ENCODE assay signal across 21 cellular contexts in genomic region chr14:87868920-87869319, GRCh38.
DNase-seq lines count a peak whose midpoint lies in the region; FAIRE-seq and TF ChIP-seq lines count a peak whose summit lies in the region.
"Had no signal": no experiment of that assay in that cellular context is flagged by ENCODE, and none has a peak within 500 bp of the region (broad histone marks: within the 10 kb centered on the region; RNA-seq: fewer than 3 reads in every experiment).

No MANE protein-coding gene starts in this region.

- H3K4me1 ChIP-seq in GM23248 (ENCODE audit: insufficient read depth) = peaks cover 27% of the 10 kb centered on the region
- peaks cover 15% of the 10 kb centered on the region for H3K4me1 ChIP-seq in astrocyte (ENCODE audit: insufficient read depth, low read length)
- no peaks in the 10 kb centered on the region for H3K4me1 ChIP-seq in testis
- H3K4me1 ChIP-seq in SK-N-SH (ENCODE audit: control insufficient read depth in 1 of 2, insufficient read depth in 2 of 2, low read depth in 1 of 2, low read length in 1 of 2) = no peaks in the 10 kb centered on the region
- H3K4me1 ChIP-seq: Peyer's patch, SJSA1 had no signal

- H3K9me2 ChIP-seq in GM23248 (ENCODE audit: insufficient read depth) (no peaks in the 10 kb centered on the region), SK-N-SH (no peaks in the 10 kb centered on the region)

- H3K36me3 ChIP-seq in GM23248 (ENCODE audit: low read depth) (no peaks in the 10 kb centered on the region), astrocyte (ENCODE audit: insufficient read depth, low read length) (no peaks in the 10 kb centered on the region), testis (ENCODE audit: low read depth, missing control alignments) (no peaks in the 10 kb centered on the region), SK-N-SH (replicated peaks in 1 of 2; ENCODE audit: control insufficient read depth in 1 of 2, insufficient read depth in 2 of 2, low read length in 1 of 2) (no peaks in the 10 kb centered on the region)
- H3K36me3 ChIP-seq: Peyer's patch, SJSA1 had no signal

- H3K9ac ChIP-seq in GM23248 (peak overlapping the region; percentile 29), astrocyte (ENCODE audit: low read length) (peak overlapping the region; percentile 25), SK-N-SH (no peak overlapping the region)

- intact Hi-C loops in testis (cut with DNase I; ENCODE audit: low total_unique reads) = no loop called here
- intact Hi-C loops in activated CD4-positive, alpha-beta memory T cell treated with anti-CD3 and anti-CD28 coated beads for 36 hours (cut with micrococcal nuclease) = no loop called here

- no peak for FAIRE-seq in astrocyte (lab: Jason Lieb, UNC)
- FAIRE-seq: A204.1, GM12878 had no signal

- no peaks in the 10 kb centered on the region for H3K9me3 Mint-ChIP-seq in astrocyte (ENCODE audit: unreplicated experiment)
- no peaks in the 10 kb centered on the region for H3K9me3 Mint-ChIP-seq in activated CD4-positive, alpha-beta memory T cell treated with anti-CD3 and anti-CD28 coated beads for 36 hours
- H3K9me3 Mint-ChIP-seq: H9 had no signal

- TF ChIP-seq CTCF in astrocyte (IDR thresholded peaks at IDR 0.05; ENCODE audit: insufficient read depth, low read depth, low read length) = no peak
- TF ChIP-seq CTCF in testis (IDR thresholded peaks at IDR 0.05) = no peak
- no peak for TF ChIP-seq CTCF in SK-N-SH (IDR thresholded peaks at IDR 0.05)

- H3K9me3 ChIP-seq in GM23248 (ENCODE audit: low read depth) = no peaks in the 10 kb centered on the region
- H3K9me3 ChIP-seq in astrocyte (ENCODE audit: insufficient read depth, low read depth, low read length) = no peaks in the 10 kb centered on the region
- H3K9me3 ChIP-seq in testis = no peaks in the 10 kb centered on the region
- no peaks in the 10 kb centered on the region for H3K9me3 ChIP-seq in SK-N-SH
- H3K9me3 ChIP-seq: Peyer's patch, SJSA1 had no signal

- H4K20me1 ChIP-seq in GM23248 (ENCODE audit: insufficient read depth) (no peaks in the 10 kb centered on the region), astrocyte (ENCODE audit: insufficient read depth, low read length) (no peaks in the 10 kb centered on the region), SK-N-SH (ENCODE audit: insufficient read depth) (no peaks in the 10 kb centered on the region)

- no peak for TF ChIP-seq POLR2A in testis (IDR thresholded peaks at IDR 0.05)

- H2AFZ ChIP-seq in GM23248 = no peak overlapping the region
- H2AFZ ChIP-seq in astrocyte (ENCODE audit: low read depth, low read length) = no peak overlapping the region
- H2AFZ ChIP-seq in SK-N-SH (ENCODE audit: low read depth) = no peak overlapping the region

- no peak for TF ChIP-seq EP300 in SK-N-SH (IDR thresholded peaks at IDR 0.05; ENCODE audit: borderline replicate concordance in 1 of 2, low read depth in 1 of 2, low read length in 1 of 2)

- H3K27me3 ChIP-seq in GM23248 (replicated peaks; ENCODE audit: insufficient read depth) = no peaks in the 10 kb centered on the region
- no peaks in the 10 kb centered on the region for H3K27me3 ChIP-seq in astrocyte (ENCODE audit: insufficient read depth, low read length)
- H3K27me3 ChIP-seq in testis = no peaks in the 10 kb centered on the region
- H3K27me3 ChIP-seq in SK-N-SH (ENCODE audit: insufficient read depth) = no peaks in the 10 kb centered on the region
- H3K27me3 ChIP-seq: Peyer's patch, SJSA1 had no signal

- H3K4me2 ChIP-seq in GM23248 (ENCODE audit: unreplicated experiment) (peak overlapping the region; percentile 38), astrocyte (ENCODE audit: low read length) (peak overlapping the region; percentile 63), SK-N-SH (no peak overlapping the region)

- 82 to 90% methylated on average over 3 of the region's 3 CpGs for WGBS in GM23248 (ENCODE audit: low coverage in 1 of 2, low lambda C conversion rate in 2 of 2, missing lambda C conversion rate in 2 of 2), 2 experiments
- 51 to 69% methylated on average over 3 of the region's 3 CpGs for WGBS in testis, 2 donors
- 4% methylated on average over 3 of the region's 3 CpGs for WGBS in SK-N-SH (ENCODE audit: low lambda C conversion rate)

- peaks cover 33% of the 10 kb centered on the region for H3F3A ChIP-seq in GM23248 (ENCODE audit: insufficient read depth)
- H3F3A ChIP-seq in SK-N-SH (replicated peaks; ENCODE audit: insufficient read depth) = no peaks in the 10 kb centered on the region

- H3K27ac ChIP-seq in GM23248 (peak overlapping the region; percentile 73), astrocyte (ENCODE audit: low read depth, low read length) (peak overlapping the region; percentile 68), testis (no peak overlapping the region), SK-N-SH (ENCODE audit: low read depth in 2 of 2, low read length in 1 of 2) (no peak overlapping the region)
- H3K27ac ChIP-seq: C4-2B, Peyer's patch, SJSA1 had no signal

- H3K4me3 Mint-ChIP-seq in astrocyte (ENCODE audit: unreplicated experiment) = no peak overlapping the region
- no peak overlapping the region for H3K4me3 Mint-ChIP-seq in activated CD4-positive, alpha-beta memory T cell treated with anti-CD3 and anti-CD28 coated beads for 36 hours
- H3K4me3 Mint-ChIP-seq: H9 had no signal

- DNase-seq in GM23248 (no peak), astrocyte (ENCODE audit: low read depth) (no peak), kidney tubule cell (ENCODE audit: low spot score) (peak; percentile 61), testis (peak; percentile 35), DMS153 (lab: John Stamatoyannopoulos, UW) (no peak), SK-N-SH (no peak)
- DNase-seq in activated CD4-positive, alpha-beta memory T cell treated with anti-CD3 and anti-CD28 coated beads for 36 hours = no peak
- DNase-seq: DMS79 treated with DMSO at 0.1 percent for 48 hours, H9, MM.1S, NCI-H1092, NCI-H1436, NCI-H187 treated with DMSO at 0.1 percent for 48 hours, NCI-H2227 treated with DMSO at 0.1 percent for 48 hours, NCI-H524, NCI-H82, Peyer's patch had no signal

- POLR2A ChIA-PET in SK-N-SH (lab: Yijun Ruan, JAX) = no interaction called here
- POLR2A ChIA-PET in activated CD4-positive, alpha-beta memory T cell treated with anti-CD3 and anti-CD28 coated beads for 36 hours (lab: Charles Lee) = no interaction called here

- H3K36me3 Mint-ChIP-seq in astrocyte (ENCODE audit: low read depth, unreplicated experiment) = no peaks in the 10 kb centered on the region
- no peaks in the 10 kb centered on the region for H3K36me3 Mint-ChIP-seq in activated CD4-positive, alpha-beta memory T cell treated with anti-CD3 and anti-CD28 coated beads for 36 hours

- no peak for TF ChIP-seq RAD21 in SK-N-SH (IDR thresholded peaks at IDR 0.05; ENCODE audit: low read length)

- no peaks in the 10 kb centered on the region for H3K27me3 Mint-ChIP-seq in astrocyte (ENCODE audit: low read depth, unreplicated experiment)
- H3K27me3 Mint-ChIP-seq in activated CD4-positive, alpha-beta memory T cell treated with anti-CD3 and anti-CD28 coated beads for 36 hours = peaks cover 1% of the 10 kb centered on the region

- peaks cover 22% of the 10 kb centered on the region for H3K4me1 Mint-ChIP-seq in astrocyte (ENCODE audit: low read depth, unreplicated experiment)
- H3K4me1 Mint-ChIP-seq in activated CD4-positive, alpha-beta memory T cell treated with anti-CD3 and anti-CD28 coated beads for 36 hours (ENCODE audit: low read depth) = peaks cover 9% of the 10 kb centered on the region

- CTCF ChIA-PET in SK-N-SH (lab: Yijun Ruan, JAX) = interaction anchor here (1.1 kb wide), 1 partner anchor 16 kb away, joined by 3 read pairs; no protein-coding TSS in a partner anchor
- CTCF ChIA-PET in activated CD4-positive, alpha-beta memory T cell treated with anti-CD3 and anti-CD28 coated beads for 36 hours (lab: Charles Lee) = no interaction called here

- peak overlapping the region; percentile 2; the same call in 1 of the 2 replicates for H3K4me3 ChIP-seq in GM23248
- no peak overlapping the region for H3K4me3 ChIP-seq in astrocyte (ENCODE audit: insufficient read depth, low read depth, low read length)
- no peak overlapping the region for H3K4me3 ChIP-seq in testis
- no peak overlapping the region for H3K4me3 ChIP-seq in SK-N-SH (ENCODE audit: low read depth in 2 of 2, low read length in 1 of 2)
- H3K4me3 ChIP-seq: GM12878, Peyer's patch, SJSA1 had no signal

- H3K27ac Mint-ChIP-seq in astrocyte (ENCODE audit: unreplicated experiment) = peak overlapping the region; percentile 76
- no peak overlapping the region for H3K27ac Mint-ChIP-seq in activated CD4-positive, alpha-beta memory T cell treated with anti-CD3 and anti-CD28 coated beads for 36 hours
- H3K27ac Mint-ChIP-seq: H9 had no signal

- H3K79me2 ChIP-seq in GM23248 (ENCODE audit: insufficient read depth) (no peaks in the 10 kb centered on the region), astrocyte (ENCODE audit: insufficient read depth, low read length) (no peaks in the 10 kb centered on the region), SK-N-SH (ENCODE audit: insufficient read depth) (no peaks in the 10 kb centered on the region)

- in situ Hi-C loops in GM23248 (cut with MboI) = no loop called here

TF ChIP-seq in SK-N-SH, 30 proteins besides CTCF, POLR2A, EP300 and RAD21 (continues in another document):
- TF ChIP-seq MEF2A (IDR thresholded peaks at IDR 0.05; ENCODE audit: borderline replicate concordance, low read depth) (no peak), POLR2AphosphoS5 (IDR thresholded peaks at IDR 0.05; ENCODE audit: low read depth, low read length) (no peak), RCOR1 (IDR thresholded peaks at IDR 0.05; ENCODE audit: low read length) (no peak), RXRA (IDR thresholded peaks at IDR 0.05; ENCODE audit: borderline replicate concordance, low read depth) (no peak), FOXJ3 (CRISPR knock-in tag; IDR thresholded peaks at IDR 0.05) (no peak), MXI1 (IDR thresholded peaks at IDR 0.05; ENCODE audit: low read depth, low read length) (no peak), SIN3A (IDR thresholded peaks at IDR 0.05; ENCODE audit: borderline replicate concordance, low read depth, low read length) (no peak), TCF12 (IDR thresholded peaks at IDR 0.05) (no peak), RFX5 (IDR thresholded peaks at IDR 0.05; ENCODE audit: low read length) (no peak), FOSL2 (IDR thresholded peaks at IDR 0.05; ENCODE audit: borderline replicate concordance, low read depth) (no peak), TAF1 (IDR thresholded peaks at IDR 0.05; ENCODE audit: borderline replicate concordance, low read depth, low read length) (no peak)
- TF ChIP-seq, protein P1, sequence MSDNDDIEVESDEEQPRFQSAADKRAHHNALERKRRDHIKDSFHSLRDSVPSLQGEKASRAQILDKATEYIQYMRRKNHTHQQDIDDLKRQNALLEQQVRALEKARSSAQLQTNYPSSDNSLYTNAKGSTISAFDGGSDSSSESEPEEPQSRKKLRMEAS (IDR thresholded peaks at IDR 0.05; ENCODE audit: low read depth) = no peak

Comparison
In these comparisons a context has a peak if more than half of its experiments do, and no peak if none do; other contexts are left out.
1. DNase-seq: peak in kidney tubule cell (single experiment) and testis (single experiment); none in GM23248 (single experiment), astrocyte (single experiment), DMS153 (single experiment), SK-N-SH (single experiment) and activated CD4-positive, alpha-beta memory T cell treated with anti-CD3 and anti-CD28 coated beads for 36 hours (single experiment).
2. H3K27ac ChIP-seq: peak in GM23248 (single experiment) and astrocyte (single experiment); none in testis (0 of 2) and SK-N-SH (0 of 2).